8 cellular contexts compared by ENCODE assay signal in the genomic region with DNA sequence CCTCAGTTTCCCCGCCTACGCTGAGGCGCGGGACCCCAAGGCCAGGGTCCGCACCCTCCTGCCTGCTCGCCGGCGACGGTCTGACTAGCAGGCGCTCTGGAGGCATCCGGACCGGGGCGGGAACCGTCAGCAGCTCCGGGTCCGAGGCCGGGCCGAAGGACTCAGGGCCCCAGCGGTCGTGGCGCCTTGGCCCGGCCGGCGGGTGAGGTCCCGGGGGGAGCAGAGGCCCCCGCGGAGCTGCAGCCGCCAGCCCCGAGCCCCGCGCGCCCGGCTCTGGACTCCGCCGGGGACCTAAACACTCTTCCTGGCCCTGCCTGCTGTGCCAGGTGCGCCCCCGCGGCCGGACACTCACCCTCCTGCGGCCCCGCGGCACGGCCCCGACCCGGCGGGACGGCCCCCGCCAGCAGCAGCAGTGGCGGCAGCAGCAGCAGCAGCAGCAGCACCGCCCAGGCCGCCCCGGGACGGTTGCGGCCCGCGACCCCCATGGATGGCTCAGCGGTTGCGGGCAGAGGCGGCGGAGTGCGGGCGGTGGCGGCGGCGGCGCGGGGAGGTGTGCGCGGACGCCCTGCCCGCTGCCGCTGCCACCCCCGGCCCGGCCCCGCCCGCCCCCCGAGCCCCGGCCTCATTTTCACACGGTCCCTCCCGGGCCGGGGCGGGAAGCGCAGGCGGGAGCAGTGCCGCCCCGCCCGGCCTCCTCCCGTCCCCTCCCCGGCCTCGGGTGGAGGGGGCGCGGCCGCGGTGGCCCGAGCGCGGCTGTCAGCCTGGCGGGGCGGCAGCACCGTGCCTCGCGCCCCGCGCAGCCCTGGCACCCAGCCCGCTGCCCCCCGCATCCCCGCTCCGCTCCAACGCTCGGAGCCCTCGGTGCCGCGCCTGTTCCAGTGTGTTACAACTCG. TPM values are rescaled to one million over a fixed set of nuclear protein-coding genes. Genes with fewer than 3 reads are reported as not detected.
DNase-seq lines count a peak whose midpoint lies in the region; ATAC-seq and TF ChIP-seq lines count a peak whose summit lies in the region.

A gene (minus strand): TSS at position 556 of the 893 bp plus-strand sequence. CDS start 71 bp downstream, at position 485.

- H3K79me1 ChIP-seq in neuronal stem cell (ENCODE audit: low read depth, low read length): no peaks in the 10 kb centered on the region

- H3K27ac Mint-ChIP-seq in CD14-positive monocyte: no peak within 1 kb of the TSS

- no peak within 1 kb of the TSS for H2AK5ac ChIP-seq in neuronal stem cell (ENCODE audit: low read depth, low read length)

- intact Hi-C loops in CD14-positive monocyte (cut with micrococcal nuclease): no loop called here
- intact Hi-C loops in Panc1 (cut with micrococcal nuclease; ENCODE audit: unreplicated experiment): no loop called here

- H2BK120ac ChIP-seq in neuronal stem cell (ENCODE audit: low read depth, low read length): no peak within 1 kb of the TSS

- no peak within 1 kb of the TSS for H3K4ac ChIP-seq in neuronal stem cell (ENCODE audit: low read length)

- H3K18ac ChIP-seq in neuronal stem cell (ENCODE audit: low read length): peak within 1 kb of the TSS; percentile 91

- no peak for TF ChIP-seq CTCF in CD14-positive monocyte (IDR thresholded peaks at IDR 0.05)
- TF ChIP-seq CTCF in Panc1 (IDR thresholded peaks at IDR 0.05): no peak
- no peak for TF ChIP-seq CTCF in fibroblast of mammary gland (conservative IDR thresholded peaks at IDR 0.05; ENCODE audit: control insufficient read depth, insufficient read depth, low read depth, low read length)

- ATAC-seq in Panc1 (peak; percentile 66), GM19455 (IDR thresholded peaks at IDR 0.05; ENCODE audit: unreplicated experiment) (no peak)

- H3K36me3 ChIP-seq in Panc1 (ENCODE audit: control insufficient read depth, insufficient read depth, low read length) (no peaks in the 10 kb centered on the region), neuronal stem cell (replicated peaks in 1 of 2; ENCODE audit: control insufficient read depth in 2 of 2, insufficient read depth in 2 of 2, low read length in 2 of 2) (no peaks in the 10 kb centered on the region)

- peak within 1 kb of the TSS; percentile 90 for H3K4me2 ChIP-seq in neuronal stem cell (ENCODE audit: insufficient read depth, low read length, poor library complexity, severe bottlenecking)

- no CpG with 5 or more reads among the region's 114 CpGs for WGBS in neuronal stem cell (ENCODE audit: extremely low coverage in 2 of 2, insufficient read length in 2 of 2, insufficient replicate concordance in 1 of 2), 2 donors

- in situ Hi-C loops in Panc1 (cut with HindIII; ENCODE audit: low pct_unique_long_range_greater_than_20kb, low sequenced_read_pairs): no loop called here

- peak within 1 kb of the TSS; percentile 25 for H4K91ac ChIP-seq in neuronal stem cell (ENCODE audit: low read depth, low read length, poor library complexity)

- no TSS peak for BruUV-seq in Panc1 (replicated peaks; lab: Mats Ljungman, UMichigan)

- H3K4me1 Mint-ChIP-seq in CD14-positive monocyte: peaks cover 8% of the 10 kb centered on the region

- H3K9me3 ChIP-seq in Panc1 (ENCODE audit: control insufficient read depth, insufficient read depth, low read depth, low read length) (no peaks in the 10 kb centered on the region), neuronal stem cell (replicated peaks in 1 of 2; ENCODE audit: control insufficient read depth in 2 of 2, insufficient read depth in 1 of 2, low read depth in 1 of 2, low read length in 2 of 2) (no peaks in the 10 kb centered on the region)

- H2BK12ac ChIP-seq in neuronal stem cell (ENCODE audit: low read length): peak within 1 kb of the TSS; percentile 27

- H2AFZ ChIP-seq in neuronal stem cell (ENCODE audit: low read length): peak within 1 kb of the TSS; percentile 95

- H3K36me3 Mint-ChIP-seq in CD14-positive monocyte: peaks cover 0 to 13% of the 10 kb centered on the region in 2 donors

- peak within 1 kb of the TSS; percentile 73 for H2BK15ac ChIP-seq in neuronal stem cell (ENCODE audit: low read length)

- H3K9me3 Mint-ChIP-seq in CD14-positive monocyte: peaks cover 0 to 14% (median 5%) of the 10 kb centered on the region in 7 donors

- peak within 1 kb of the TSS; percentile 64 to 85 for H3K4me3 Mint-ChIP-seq in CD14-positive monocyte

- no peak within 1 kb of the TSS for H3K14ac ChIP-seq in neuronal stem cell (ENCODE audit: low read length)

- H3K4me3 ChIP-seq in Panc1 (ENCODE audit: low read depth in 2 of 2, low read length in 2 of 2) (peak within 1 kb of the TSS; percentile 23 to 34), fibroblast of mammary gland (ENCODE audit: control insufficient read depth, low read depth, low read length) (peak within 1 kb of the TSS; percentile 21), neuronal stem cell (ENCODE audit: low read length in 2 of 2) (peak within 1 kb of the TSS; percentile 41 to 84)

- H3K9ac ChIP-seq in neuronal stem cell (ENCODE audit: low read depth, low read length, poor library complexity): peak within 1 kb of the TSS; percentile 80

- POLR2A ChIA-PET in Panc1 (lab: Charles Lee): no interaction called here

- H3K27me3 Mint-ChIP-seq in CD14-positive monocyte (ENCODE audit: low read depth in 3 of 3): peaks cover 47 to 58% (median 54%) of the 10 kb centered on the region in 3 donors

- H3K4me1 ChIP-seq in Panc1 (ENCODE audit: control insufficient read depth, insufficient read depth, low read length) (peaks cover 11% of the 10 kb centered on the region; the same call in 1 of the 2 replicates), neuronal stem cell (ENCODE audit: control insufficient read depth in 2 of 2, insufficient read depth in 1 of 2, low read depth in 1 of 2, low read length in 2 of 2) (peaks cover 4 to 5% of the 10 kb centered on the region in 2 donors)

- no peak within 1 kb of the TSS for H2BK5ac ChIP-seq in neuronal stem cell (ENCODE audit: low read length)

- no peak within 1 kb of the TSS for H3K27ac ChIP-seq in Panc1 (ENCODE audit: low read length)
- H3K27ac ChIP-seq in neuronal stem cell (replicated peaks; ENCODE audit: low read length): no peak within 1 kb of the TSS

- DNase-seq in CD14-positive monocyte (ENCODE audit: low spot score): no peak
- DNase-seq in Panc1 (ENCODE audit: low read depth, low spot score): no peak
- no peak for DNase-seq in fibroblast of mammary gland (ENCODE audit: low read depth)
- no peak for DNase-seq in neuronal stem cell (ENCODE audit: low spot score)
- DNase-seq in activated gamma-delta T cell treated with Interleukin-2 at 50 U/mL for 16 hours: no peak
- no peak for DNase-seq in activated CD4-positive, alpha-beta T cell treated with anti-CD3 and anti-CD28 coated beads, Interleukin-2, amount 50 U/mL, for 4 hours
- DNase-seq in NCI-H2227 treated with DMSO at 0.1 percent for 48 hours (lab: John Stamatoyannopoulos, UW): no peak

- peak within 1 kb of the TSS; percentile 40 for H3K23ac ChIP-seq in neuronal stem cell (ENCODE audit: low read depth, low read length, poor library complexity)

- H3K27me3 ChIP-seq in Panc1 (ENCODE audit: control insufficient read depth, insufficient read depth, low read length) (peaks cover 7% of the 10 kb centered on the region; the same call in 1 of the 2 replicates), neuronal stem cell (ENCODE audit: control insufficient read depth in 3 of 3, insufficient read depth in 3 of 3, low read depth in 1 of 3, low read length in 3 of 3) (peaks cover 0 to 57% (median 18%) of the 10 kb centered on the region in 3 experiments)

- no peak within 1 kb of the TSS for H4K8ac ChIP-seq in neuronal stem cell (ENCODE audit: low read depth, low read length)

- CTCF ChIA-PET in Panc1 (lab: Charles Lee): interaction anchor here (0.6 kb wide), 2 partner anchors 24 to 282 kb away, joined by 3 to 17 read pairs; no protein-coding TSS in a partner anchor

RNA-seq across cellular contexts. Expression of the gene that starts here (rescaled TPM):
- under 1 TPM in 1 of 2 donors, not detected in 1; 0.21 TPM for polyA plus RNA-seq in CD14-positive monocyte
- 2.8 TPM for total RNA-seq in Panc1 (2021; ENCODE audit: unreplicated experiment)
- polyA plus RNA-seq in Panc1 (2012; ENCODE audit: insufficient read length): 6.2 TPM
- 5.7 TPM for polyA plus RNA-seq in neuronal stem cell (2013, experiment 1 of 2)
- polyA plus RNA-seq in neuronal stem cell (2013, experiment 2 of 2): 6.0 TPM
